ENCODE assay signal across 24 cellular contexts in genomic region chr1:44827197-44828002, GRCh38. TPM values are rescaled to one million over a fixed set of nuclear protein-coding genes. Genes with fewer than 3 reads are reported as not detected.
A peak's percentile ranks its signal among the peaks of the same experiment; 100 is the strongest.
DNase-seq lines count a peak whose midpoint lies in the region; ATAC-seq, FAIRE-seq and TF ChIP-seq lines count a peak whose summit lies in the region.
"Had no signal": no experiment of that assay in that cellular context is flagged by ENCODE, and none has a peak within 500 bp of the region (broad histone marks: within the 10 kb centered on the region; RNA-seq: fewer than 3 reads in every experiment).

No MANE protein-coding gene starts in this region.

- H3K9me3 ChIP-seq in Karpas-422 (ENCODE audit: low read length) (no peaks in the 10 kb centered on the region), kidney (ENCODE audit: control insufficient read depth in 1 of 2, low read length in 2 of 2) (no peaks in the 10 kb centered on the region)
- H3K9me3 ChIP-seq: adrenal gland, SJSA1, thyroid gland had no signal

- H3K27me3 ChIP-seq in Karpas-422 (ENCODE audit: low read length) = no peaks in the 10 kb centered on the region
- H3K27me3 ChIP-seq: adrenal gland, SJSA1, thyroid gland had no signal

- H3K79me2 ChIP-seq in Karpas-422 (ENCODE audit: low read length) = no peaks in the 10 kb centered on the region

- no peak overlapping the region for H3K27ac Mint-ChIP-seq in activated CD8-positive, alpha-beta T cell treated with anti-CD3 and anti-CD28 coated beads for 36 hours
- no peak overlapping the region for H3K27ac Mint-ChIP-seq in activated CD8-positive, alpha-beta T cell treated with anti-CD3 and anti-CD28 coated beads, Interleukin-2, amount 10 ng/mL, durations not matched to agents 7 days and 5 days
- peak overlapping the region; percentile 79 for H3K27ac Mint-ChIP-seq in stimulated activated effector memory CD8-positive, alpha-beta T cell treated with anti-CD3 and anti-CD28 coated beads, Interleukin-12 subunit alpha, Interleukin-12 subunit beta, amount 100 ng/mL, for 72 hours
- H3K27ac Mint-ChIP-seq: CD4-positive, CD25-positive, alpha-beta regulatory T cell had no signal

- no peak for DNase-seq in activated CD8-positive, alpha-beta T cell treated with anti-CD3 and anti-CD28 coated beads for 36 hours
- DNase-seq in activated CD8-positive, alpha-beta T cell treated with anti-CD3 and anti-CD28 coated beads, Interleukin-2, amount 10 ng/mL, durations not matched to agents 7 days and 5 days = no peak
- peak; percentile 55 for DNase-seq in Karpas-422
- DNase-seq in kidney = peak; percentile 71
- no peak for DNase-seq in stimulated activated effector memory CD8-positive, alpha-beta T cell treated with anti-CD3 and anti-CD28 coated beads, Interleukin-12 subunit alpha, Interleukin-12 subunit beta, amount 100 ng/mL, for 72 hours (ENCODE audit: low spot score in 2 of 2)
- DNase-seq in NCI-H526 treated with DMSO at 0.1 percent for 48 hours (lab: John Stamatoyannopoulos, UW) = no peak
- DNase-seq in NAMALWA (ENCODE audit: low spot score) = no peak
- DNase-seq in midbrain (lab: John Stamatoyannopoulos, UW) = no peak
- DNase-seq: activated T-cell treated with anti-CD3 and anti-CD28 coated beads, Interleukin-2, amount 50 U/mL, for 4 hours; CD4-positive, CD25-positive, alpha-beta regulatory T cell; EL; mammary epithelial cell; NCI-H187 treated with DMSO at 0.1 percent for 48 hours; NCI-H524 treated with DMSO at 0.1 percent for 48 hours; stimulated activated CD4-positive, alpha-beta T cell treated with anti-CD3 and anti-CD28 coated beads, Interleukin-2, amount 100 ng/mL, for 48 hours had no signal

- ATAC-seq in activated CD8-positive, alpha-beta T cell treated with anti-CD3 and anti-CD28 coated beads for 36 hours = peak; percentile 34
- ATAC-seq in activated CD8-positive, alpha-beta T cell treated with anti-CD3 and anti-CD28 coated beads, Interleukin-2, amount 10 ng/mL, durations not matched to agents 7 days and 5 days = no peak
- ATAC-seq in stimulated activated effector memory CD8-positive, alpha-beta T cell treated with anti-CD3 and anti-CD28 coated beads, Interleukin-12 subunit alpha, Interleukin-12 subunit beta, amount 100 ng/mL, for 72 hours = no peak
- ATAC-seq: activated T-cell treated with anti-CD3 and anti-CD28 coated beads, Interleukin-2, amount 50 U/mL, for 4 hours had no signal

- no peak overlapping the region for H3K4me2 ChIP-seq in Karpas-422 (ENCODE audit: low read depth, low read length, poor library complexity, severe bottlenecking)

- no peak overlapping the region for H2AFZ ChIP-seq in Karpas-422 (ENCODE audit: low read length)

- CTCF ChIA-PET in activated CD8-positive, alpha-beta T cell treated with anti-CD3 and anti-CD28 coated beads for 36 hours (lab: Charles Lee) = interaction anchor here (0.8 kb wide), 1 partner anchor 9 kb away, joined by 3 read pairs; no protein-coding TSS in a partner anchor
- CTCF ChIA-PET in activated CD8-positive, alpha-beta T cell treated with anti-CD3 and anti-CD28 coated beads, Interleukin-2, amount 10 ng/mL, durations not matched to agents 7 days and 5 days (lab: Charles Lee) = interaction anchor here (1.1 to 2.2 kb wide), 2 partner anchors 8 to 34 kb away, joined by 4 to 9 read pairs; no protein-coding TSS in a partner anchor

- no peak for FAIRE-seq in kidney (lab: Jason Lieb, UNC)
- FAIRE-seq: A204.1, endometrium, GM18507 had no signal

- no peaks in the 10 kb centered on the region for H3K9me2 ChIP-seq in Karpas-422 (replicated peaks; ENCODE audit: insufficient read depth, low read length)

- H3K4me3 ChIP-seq in Karpas-422 (ENCODE audit: low read length) (no peak overlapping the region), kidney (ENCODE audit: low read length in 2 of 2) (no peak overlapping the region)
- H3K4me3 ChIP-seq: adrenal gland, SJSA1, thyroid gland had no signal

- peaks cover 2% of the 10 kb centered on the region for H3K4me1 Mint-ChIP-seq in activated CD8-positive, alpha-beta T cell treated with anti-CD3 and anti-CD28 coated beads for 36 hours (ENCODE audit: low read depth)
- H3K4me1 Mint-ChIP-seq in activated CD8-positive, alpha-beta T cell treated with anti-CD3 and anti-CD28 coated beads, Interleukin-2, amount 10 ng/mL, durations not matched to agents 7 days and 5 days (ENCODE audit: low read depth) = peaks cover 10% of the 10 kb centered on the region
- no peaks in the 10 kb centered on the region for H3K4me1 Mint-ChIP-seq in stimulated activated effector memory CD8-positive, alpha-beta T cell treated with anti-CD3 and anti-CD28 coated beads, Interleukin-12 subunit alpha, Interleukin-12 subunit beta, amount 100 ng/mL, for 72 hours

- no peaks in the 10 kb centered on the region for H3K27me3 Mint-ChIP-seq in activated CD8-positive, alpha-beta T cell treated with anti-CD3 and anti-CD28 coated beads for 36 hours
- no peaks in the 10 kb centered on the region for H3K27me3 Mint-ChIP-seq in activated CD8-positive, alpha-beta T cell treated with anti-CD3 and anti-CD28 coated beads, Interleukin-2, amount 10 ng/mL, durations not matched to agents 7 days and 5 days (ENCODE audit: low read depth)
- H3K27me3 Mint-ChIP-seq: CD4-positive, CD25-positive, alpha-beta regulatory T cell had no signal

- no peaks in the 10 kb centered on the region for H3K36me3 ChIP-seq in Karpas-422 (ENCODE audit: insufficient read depth, low read length)
- no peaks in the 10 kb centered on the region for H3K36me3 ChIP-seq in kidney (ENCODE audit: control insufficient read depth in 1 of 2, insufficient read depth in 2 of 2, low read length in 2 of 2)
- H3K36me3 ChIP-seq: adrenal gland, thyroid gland had no signal

- no peak for TF ChIP-seq CTCF in activated CD8-positive, alpha-beta T cell treated with anti-CD3 and anti-CD28 coated beads for 36 hours (IDR thresholded peaks at IDR 0.05)
- no peak for TF ChIP-seq CTCF in kidney (IDR thresholded peaks at IDR 0.05; ENCODE audit: borderline replicate concordance, extremely low read depth, insufficient read depth)

- intact Hi-C loops in activated CD8-positive, alpha-beta T cell treated with anti-CD3 and anti-CD28 coated beads for 36 hours (cut with micrococcal nuclease) = no loop called here
- intact Hi-C loops in kidney (cut with DNase I) = no loop called here

- H3K27ac ChIP-seq in Karpas-422 (ENCODE audit: low read length) (no peak overlapping the region), kidney (ENCODE audit: low read depth in 2 of 2, low read length in 2 of 2) (no peak overlapping the region)
- H3K27ac ChIP-seq: SJSA1, thyroid gland had no signal

- no peaks in the 10 kb centered on the region for H4K20me1 ChIP-seq in Karpas-422 (ENCODE audit: insufficient read depth, low read depth, low read length)

- H3K9ac ChIP-seq in Karpas-422 (ENCODE audit: low read length) (no peak overlapping the region), kidney (ENCODE audit: low read length in 2 of 2) (no peak overlapping the region)

- POLR2A ChIA-PET in activated CD8-positive, alpha-beta T cell treated with anti-CD3 and anti-CD28 coated beads for 36 hours (lab: Charles Lee) = interaction anchor here (0.7 to 12.2 kb wide), 6 partner anchors 7 to 103 kb away, joined by 3 to 466 read pairs (median 4); partner anchors contain the start of genes RNU5D-1 and RPS8
- POLR2A ChIA-PET in activated CD8-positive, alpha-beta T cell treated with anti-CD3 and anti-CD28 coated beads, Interleukin-2, amount 10 ng/mL, durations not matched to agents 7 days and 5 days (lab: Charles Lee) = interaction anchor here (0.9 to 16.3 kb wide), 5 partner anchors 8 to 100 kb away, joined by 3 to 564 read pairs (median 5); partner anchors contain the start of genes PLK3 and RNU5D-1

- H3K4me3 Mint-ChIP-seq in activated CD8-positive, alpha-beta T cell treated with anti-CD3 and anti-CD28 coated beads for 36 hours = no peak overlapping the region
- H3K4me3 Mint-ChIP-seq in activated CD8-positive, alpha-beta T cell treated with anti-CD3 and anti-CD28 coated beads, Interleukin-2, amount 10 ng/mL, durations not matched to agents 7 days and 5 days = no peak overlapping the region
- H3K4me3 Mint-ChIP-seq in stimulated activated effector memory CD8-positive, alpha-beta T cell treated with anti-CD3 and anti-CD28 coated beads, Interleukin-12 subunit alpha, Interleukin-12 subunit beta, amount 100 ng/mL, for 72 hours = no peak overlapping the region
- H3K4me3 Mint-ChIP-seq: activated T-cell treated with anti-CD3 and anti-CD28 coated beads, Interleukin-2, amount 50 U/mL, for 4 hours; CD4-positive, CD25-positive, alpha-beta regulatory T cell had no signal

- H3K4me1 ChIP-seq in Karpas-422 (ENCODE audit: low read length) (no peaks in the 10 kb centered on the region), kidney (ENCODE audit: control insufficient read depth in 1 of 2, insufficient read depth in 1 of 2, low read depth in 1 of 2, low read length in 2 of 2) (no peaks in the 10 kb centered on the region)
- H3K4me1 ChIP-seq: adrenal gland had no signal

- no peaks in the 10 kb centered on the region for H3K9me3 Mint-ChIP-seq in activated CD8-positive, alpha-beta T cell treated with anti-CD3 and anti-CD28 coated beads for 36 hours
- no peaks in the 10 kb centered on the region for H3K9me3 Mint-ChIP-seq in activated CD8-positive, alpha-beta T cell treated with anti-CD3 and anti-CD28 coated beads, Interleukin-2, amount 10 ng/mL, durations not matched to agents 7 days and 5 days (ENCODE audit: insufficient read depth)
- no peaks in the 10 kb centered on the region for H3K9me3 Mint-ChIP-seq in stimulated activated effector memory CD8-positive, alpha-beta T cell treated with anti-CD3 and anti-CD28 coated beads, Interleukin-12 subunit alpha, Interleukin-12 subunit beta, amount 100 ng/mL, for 72 hours
- H3K9me3 Mint-ChIP-seq: activated T-cell treated with anti-CD3 and anti-CD28 coated beads, Interleukin-2, amount 50 U/mL, for 4 hours; CD4-positive, CD25-positive, alpha-beta regulatory T cell had no signal

- H3K36me3 Mint-ChIP-seq in activated CD8-positive, alpha-beta T cell treated with anti-CD3 and anti-CD28 coated beads for 36 hours (ENCODE audit: low read depth) = no peaks in the 10 kb centered on the region
- no peaks in the 10 kb centered on the region for H3K36me3 Mint-ChIP-seq in activated CD8-positive, alpha-beta T cell treated with anti-CD3 and anti-CD28 coated beads, Interleukin-2, amount 10 ng/mL, durations not matched to agents 7 days and 5 days (ENCODE audit: low read depth)
- no peaks in the 10 kb centered on the region for H3K36me3 Mint-ChIP-seq in stimulated activated effector memory CD8-positive, alpha-beta T cell treated with anti-CD3 and anti-CD28 coated beads, Interleukin-12 subunit alpha, Interleukin-12 subunit beta, amount 100 ng/mL, for 72 hours
- H3K36me3 Mint-ChIP-seq: CD4-positive, CD25-positive, alpha-beta regulatory T cell had no signal

RNA-seq across cellular contexts. Expression of gene PTCH2, which starts 15.7 kb away (rescaled TPM):
- total RNA-seq in activated CD8-positive, alpha-beta T cell treated with anti-CD3 and anti-CD28 coated beads for 36 hours = under 1 TPM; 0.13 to 0.97 TPM
- total RNA-seq in activated CD8-positive, alpha-beta T cell treated with anti-CD3 and anti-CD28 coated beads, Interleukin-2, amount 10 ng/mL, durations not matched to agents 7 days and 5 days = 1 to 10 TPM; 1.3 to 1.4 TPM
- total RNA-seq in Karpas-422 (2014; rRNA removed; shearing (Covaris generic); ENCODE audit: low replicate concordance) = 0.04 and 0.43 TPM in 2 replicates
- total RNA-seq in kidney = 1.2 TPM
- polyA plus RNA-seq in kidney (ENCODE audit: insufficient read depth, low read depth, low replicate concordance) = 0.24 TPM

RNA-seq across cellular contexts. Expression of gene BTBD19, which starts 19.1 kb away (rescaled TPM):
- total RNA-seq in activated CD8-positive, alpha-beta T cell treated with anti-CD3 and anti-CD28 coated beads for 36 hours = 1 to 10 TPM; 4.8 to 5.6 TPM
- total RNA-seq in activated CD8-positive, alpha-beta T cell treated with anti-CD3 and anti-CD28 coated beads, Interleukin-2, amount 10 ng/mL, durations not matched to agents 7 days and 5 days = 1 to 10 TPM; 4.5 to 8.8 TPM
- 0.69 and 0.75 TPM in 2 replicates for total RNA-seq in Karpas-422 (2014; rRNA removed; shearing (Covaris generic); ENCODE audit: low replicate concordance)
- 16.5 TPM for total RNA-seq in kidney
- polyA plus RNA-seq in kidney (ENCODE audit: insufficient read depth, low read depth, low replicate concordance) = 3.2 TPM
- polyA plus RNA-seq: neural cell had no signal

RNA-seq across cellular contexts. Expression of gene DYNLT4, which starts 20.2 kb away (rescaled TPM):
- 1 to 10 TPM in 1 of 2 experiments, under 1 TPM in 1; 0.36 to 1.1 TPM for total RNA-seq in activated CD8-positive, alpha-beta T cell treated with anti-CD3 and anti-CD28 coated beads for 36 hours
- 1 to 10 TPM; 1.8 to 2.3 TPM for total RNA-seq in activated CD8-positive, alpha-beta T cell treated with anti-CD3 and anti-CD28 coated beads, Interleukin-2, amount 10 ng/mL, durations not matched to agents 7 days and 5 days
- not detected in 2 replicates for total RNA-seq in Karpas-422 (2014; rRNA removed; shearing (Covaris generic); ENCODE audit: low replicate concordance)
- total RNA-seq in kidney = 1.2 TPM
- not detected for polyA plus RNA-seq in kidney (ENCODE audit: insufficient read depth, low read depth, low replicate concordance)
- total RNA-seq: activated T-cell treated with anti-CD3 and anti-CD28 coated beads, Interleukin-2, amount 50 U/mL, for 4 hours; fibroblast of villous mesenchyme; mammary epithelial cell; MCF 10A; SJSA1 had no signal
- polyA plus RNA-seq: mammary epithelial cell, neural cell had no signal

RNA-seq across cellular contexts. Expression of gene PLK3, which starts 27.2 kb away (rescaled TPM):
- total RNA-seq in activated CD8-positive, alpha-beta T cell treated with anti-CD3 and anti-CD28 coated beads for 36 hours = 10 to 100 TPM; 36.4 to 36.6 TPM
- 10 to 100 TPM; 64.8 to 68.0 TPM for total RNA-seq in activated CD8-positive, alpha-beta T cell treated with anti-CD3 and anti-CD28 coated beads, Interleukin-2, amount 10 ng/mL, durations not matched to agents 7 days and 5 days
- total RNA-seq in Karpas-422 (2014; rRNA removed; shearing (Covaris generic); ENCODE audit: low replicate concordance) = 11.8 and 18.2 TPM in 2 replicates
- 24.3 TPM for total RNA-seq in kidney
- polyA plus RNA-seq in kidney (ENCODE audit: insufficient read depth, low read depth, low replicate concordance) = 4.4 TPM

RNA-seq across cellular contexts. Expression of gene BEST4, which starts 39.4 kb away (rescaled TPM):
- 1 to 10 TPM in 1 of 2 experiments, under 1 TPM in 1; 0.87 to 1.0 TPM for total RNA-seq in activated CD8-positive, alpha-beta T cell treated with anti-CD3 and anti-CD28 coated beads for 36 hours
- total RNA-seq in activated CD8-positive, alpha-beta T cell treated with anti-CD3 and anti-CD28 coated beads, Interleukin-2, amount 10 ng/mL, durations not matched to agents 7 days and 5 days = under 1 TPM; 0.26 to 0.42 TPM
- total RNA-seq in Karpas-422 (2014; rRNA removed; shearing (Covaris generic); ENCODE audit: low replicate concordance) = 1.0 and 1.3 TPM in 2 replicates
- total RNA-seq in kidney = 0.50 TPM
- 0.37 TPM for polyA plus RNA-seq in kidney (ENCODE audit: insufficient read depth, low read depth, low replicate concordance)
- total RNA-seq: fibroblast of villous mesenchyme, SJSA1 had no signal
- polyA plus RNA-seq: neural cell had no signal

Comparison
In these comparisons a context has a peak if more than half of its experiments do, and no peak if none do; other contexts are left out.
1. DNase-seq: peak in Karpas-422 (single experiment) and kidney (single experiment); none in activated CD8-positive, alpha-beta T cell treated with anti-CD3 and anti-CD28 coated beads for 36 hours (single experiment), activated CD8-positive, alpha-beta T cell treated with anti-CD3 and anti-CD28 coated beads, Interleukin-2, amount 10 ng/mL, durations not matched to agents 7 days and 5 days (single experiment), stimulated activated effector memory CD8-positive, alpha-beta T cell treated with anti-CD3 and anti-CD28 coated beads, Interleukin-12 subunit alpha, Interleukin-12 subunit beta, amount 100 ng/mL, for 72 hours (0 of 2), NCI-H526 treated with DMSO at 0.1 percent for 48 hours (single experiment), NAMALWA (single experiment) and midbrain (single experiment).